Comparison of ENCODE assay signal across 22 cellular contexts in the genomic region with DNA sequence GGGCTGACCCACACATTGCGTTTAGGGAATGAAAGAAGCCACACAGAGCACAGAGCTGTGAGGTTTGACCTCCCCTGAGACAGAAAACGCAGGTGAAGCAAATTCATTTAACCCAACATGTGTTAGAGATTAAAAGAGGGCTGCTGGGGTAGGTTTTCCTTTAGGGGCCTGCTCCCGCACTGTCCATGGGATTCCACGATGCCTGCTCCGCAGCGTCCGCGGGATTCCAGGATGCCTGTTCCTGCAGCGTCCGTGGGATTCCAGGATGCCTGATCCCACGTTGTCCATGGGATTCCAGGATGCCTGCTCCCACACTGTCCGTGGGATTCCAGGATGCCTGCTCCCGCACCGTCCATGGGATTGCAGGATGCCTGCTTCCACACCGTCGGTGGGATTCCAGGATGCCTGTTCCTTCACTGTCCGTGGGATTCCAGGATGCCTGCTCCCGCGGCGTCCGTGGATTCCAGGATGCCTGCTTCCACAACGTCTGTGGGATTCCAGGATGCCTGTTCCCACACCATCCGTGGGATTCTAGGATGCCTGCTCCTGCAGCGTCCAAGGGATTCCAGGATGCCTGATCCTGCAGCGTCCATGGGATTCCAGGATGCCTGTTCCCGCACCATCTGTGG.
"Had no signal": no experiment of that assay in that cellular context is flagged by ENCODE, and none has a peak within 500 bp of the region (broad histone marks: within the 10 kb centered on the region; RNA-seq: fewer than 3 reads in every experiment).

No MANE protein-coding gene starts in this region.

- H3K4me3 ChIP-seq: esophagus muscularis mucosa, left lung, psoas muscle, sigmoid colon, thoracic aorta had no signal

- H3K9me3 ChIP-seq: esophagus muscularis mucosa, left lung, psoas muscle, sigmoid colon, thoracic aorta had no signal

- H3K27ac ChIP-seq: esophagus muscularis mucosa, foreskin keratinocyte, left lung, parathyroid adenoma, psoas muscle, sigmoid colon, thoracic aorta had no signal

- DNase-seq: activated CD4-positive, alpha-beta T cell treated with anti-CD3 and anti-CD28 coated beads for 36 hours; activated CD4-positive, CD25-positive, alpha-beta regulatory T cell; activated CD8-positive, alpha-beta T cell treated with anti-CD3 and anti-CD28 coated beads, Interleukin-2, amount 10 ng/mL, durations not matched to agents 7 days and 5 days; activated gamma-delta T cell treated with Interleukin-2 at 50 U/mL for 16 hours; activated naive CD8-positive, alpha-beta T cell treated with anti-CD3 and anti-CD28 coated beads, Interleukin-2, amount 50 U/mL, for 24 hours; activated T-cell treated with anti-CD3 and anti-CD28 coated beads, Interleukin-2, amount 50 U/mL, for 24 hours; amygdala; central memory CD4-positive, alpha-beta T cell; endodermal cell; foreskin keratinocyte; left lung; midbrain; naive thymus-derived CD4-positive, alpha-beta T cell; nucleus accumbens; sigmoid colon; small intestine; stimulated activated CD4-positive, alpha-beta T cell treated with anti-CD3 and anti-CD28 coated beads, Interleukin-4, amount 100 ng/mL, for 24 hours; T-helper 1 cell had no signal

- H3K4me1 ChIP-seq: foreskin keratinocyte, parathyroid adenoma had no signal

- H3K27me3 ChIP-seq: foreskin keratinocyte, sigmoid colon had no signal

- H3K36me3 ChIP-seq: esophagus muscularis mucosa, left lung, sigmoid colon, thoracic aorta had no signal
